ENCODE assay signal across 8 cellular contexts in genomic region chr2:112432735-112433479, GRCh38. TPM values are rescaled to one million over a fixed set of nuclear protein-coding genes. Genes with fewer than 3 reads are reported as not detected.
A peak's percentile ranks its signal among the peaks of the same experiment; 100 is the strongest.
DNase-seq lines count a peak whose midpoint lies in the region; ATAC-seq and TF ChIP-seq lines count a peak whose summit lies in the region.
"Not testable (repeated sequence)": the region's sequence is repeated elsewhere in the genome, so short reads cannot be mapped to it uniquely, and the experiment has no call there.

No MANE protein-coding gene starts in this region.

- H3K9me3 Mint-ChIP-seq in activated CD4-positive, alpha-beta T cell treated with anti-CD3 and anti-CD28 coated beads for 36 hours (ENCODE audit: low read depth), result not testable (repeated sequence)

- ATAC-seq in GM19455 (IDR thresholded peaks at IDR 0.05; ENCODE audit: unreplicated experiment), result peak; percentile 45
- ATAC-seq in HG03135 (IDR thresholded peaks at IDR 0.05; ENCODE audit: unreplicated experiment), result peak; percentile 41
- not testable (repeated sequence) for ATAC-seq in activated CD4-positive, alpha-beta T cell treated with anti-CD3 and anti-CD28 coated beads for 36 hours
- ATAC-seq in body of pancreas, result peak; percentile 56
- ATAC-seq in Right ventricle myocardium inferior, result peak; percentile 55

- peak overlapping the region; percentile 70 for H3K27ac Mint-ChIP-seq in activated CD4-positive, alpha-beta T cell treated with anti-CD3 and anti-CD28 coated beads for 36 hours

- not testable (repeated sequence) for H3K36me3 ChIP-seq in BJ (ENCODE audit: control insufficient read depth, insufficient read depth, low read length); body of pancreas (replicated peaks in 1 of 2; ENCODE audit: insufficient read depth in 1 of 2, low read depth in 2 of 2); mucosa of rectum (ENCODE audit: control insufficient read depth in 2 of 2, insufficient read depth in 2 of 2, low read length in 2 of 2)

- not testable (repeated sequence) for H3K27me3 ChIP-seq in BJ (ENCODE audit: control insufficient read depth, insufficient read depth, low read length); body of pancreas; mucosa of rectum (ENCODE audit: control insufficient read depth in 2 of 2, insufficient read depth in 2 of 2, low read length in 2 of 2)

- peaks cover 11% of the 10 kb centered on the region for H3K4me1 ChIP-seq in body of pancreas
- not testable (repeated sequence) for H3K4me1 ChIP-seq in mucosa of rectum (ENCODE audit: control insufficient read depth in 2 of 2, insufficient read depth in 2 of 2, low read length in 2 of 2)

- peak overlapping the region; percentile 30 for H3K4me3 ChIP-seq in BJ (ENCODE audit: low read depth, low read length)
- H3K4me3 ChIP-seq in body of pancreas, result peak overlapping the region; percentile 2 to 20
- peak overlapping the region; percentile 16 to 63 for H3K4me3 ChIP-seq in mucosa of rectum (ENCODE audit: low read length in 2 of 2)

- not testable (repeated sequence) for H3K27me3 Mint-ChIP-seq in activated CD4-positive, alpha-beta T cell treated with anti-CD3 and anti-CD28 coated beads for 36 hours

- H3K4me3 Mint-ChIP-seq in activated CD4-positive, alpha-beta T cell treated with anti-CD3 and anti-CD28 coated beads for 36 hours, result peak overlapping the region; percentile 76

- POLR2A ChIA-PET in BJ (lab: Charles Lee), result interaction anchor here (0.7 kb wide), 1 partner anchor 310 kb away, joined by 5 read pairs; no protein-coding TSS in a partner anchor
- POLR2A ChIA-PET in activated CD4-positive, alpha-beta T cell treated with anti-CD3 and anti-CD28 coated beads for 36 hours (lab: Charles Lee), result not testable (repeated sequence)

- not testable (repeated sequence) for TF ChIP-seq CTCF in BJ (IDR thresholded peaks at IDR 0.05; ENCODE audit: insufficient read depth, low read depth, low read length); body of pancreas (IDR thresholded peaks at IDR 0.05)

- CTCF ChIA-PET in BJ (lab: Yijun Ruan, JAX); activated CD4-positive, alpha-beta T cell treated with anti-CD3 and anti-CD28 coated beads for 36 hours (lab: Charles Lee): not testable (repeated sequence)

- 3 to 6% methylated on average over 8 to 62 of the region's 98 CpGs for WGBS in body of pancreas, 2 donors

- H3K9ac ChIP-seq in mucosa of rectum (ENCODE audit: low read depth in 1 of 2, low read length in 2 of 2), result peak overlapping the region in 1 of 2 donors; percentile 32

- peak in 1 of 3 donors; percentile 35 for TF ChIP-seq POLR2A in body of pancreas (IDR thresholded peaks at IDR 0.05)

- not testable (repeated sequence) for H3K36me3 Mint-ChIP-seq in activated CD4-positive, alpha-beta T cell treated with anti-CD3 and anti-CD28 coated beads for 36 hours (ENCODE audit: low read depth)

- H3K27ac ChIP-seq in body of pancreas (peak overlapping the region; percentile 35 to 84 (median 63)), mucosa of rectum (ENCODE audit: low read depth in 2 of 2, low read length in 2 of 2) (peak overlapping the region in 1 of 2 donors; percentile 65)

- DNase-seq in BJ (ENCODE audit: low read depth), result not testable (repeated sequence)
- peak; percentile 44 for DNase-seq in activated CD4-positive, alpha-beta T cell treated with anti-CD3 and anti-CD28 coated beads for 36 hours
- DNase-seq in body of pancreas (peak; percentile 39 to 41 (median 40)), Right ventricle myocardium inferior (ENCODE audit: missing footprints) (peak; percentile 60)
- peak; percentile 21 to 29 for DNase-seq in stimulated activated CD4-positive, alpha-beta T cell treated with anti-CD3 and anti-CD28 coated beads, Interleukin-4, amount 100 ng/mL, for 4 hours

- not testable (repeated sequence) for H3K9me3 ChIP-seq in body of pancreas; mucosa of rectum (ENCODE audit: control insufficient read depth in 2 of 2, low read length in 2 of 2)

- intact Hi-C loops in activated CD4-positive, alpha-beta T cell treated with anti-CD3 and anti-CD28 coated beads for 36 hours (cut with DNase I, micrococcal nuclease), result loop anchor here (1.0 to 10.0 kb wide), 5 partner anchors 174 to 548 kb away; partner anchors contain the start of genes ANAPC1 (in 1 of the 2) and ZC3H8 (in 1 of the 2)
- intact Hi-C loops in body of pancreas (cut with DNase I), result not testable (repeated sequence)
- intact Hi-C loops in Right ventricle myocardium inferior (cut with DNase I), result loop anchor here (5.0 kb wide), 1 partner anchor 311 kb away; no protein-coding TSS in a partner anchor

- peaks cover 10% of the 10 kb centered on the region for H3K4me1 Mint-ChIP-seq in activated CD4-positive, alpha-beta T cell treated with anti-CD3 and anti-CD28 coated beads for 36 hours

RNA-seq across cellular contexts. Expression of gene RGPD8, which starts 0.5 kb away (rescaled TPM):
- 0.97 and 1.8 TPM in 2 replicates for polyA plus RNA-seq in BJ (2011; rRNA removed)
- polyA minus RNA-seq in BJ (2011; rRNA and poly(A)+ RNA removed), result 1.5 and 1.6 TPM in 2 replicates
- 1 to 10 TPM; 7.8 to 9.2 TPM for total RNA-seq in activated CD4-positive, alpha-beta T cell treated with anti-CD3 and anti-CD28 coated beads for 36 hours
- 10 to 100 TPM; 19.7 to 22.7 TPM for total RNA-seq in body of pancreas
- total RNA-seq in Right ventricle myocardium inferior, result 4.8 TPM

RNA-seq across cellular contexts. Expression of gene TTL, which starts 49.0 kb away (rescaled TPM):
- 11.1 and 19.0 TPM in 2 replicates for polyA plus RNA-seq in BJ (2011; rRNA removed)
- 27.1 and 27.4 TPM in 2 replicates for polyA minus RNA-seq in BJ (2011; rRNA and poly(A)+ RNA removed)
- 10 to 100 TPM; 28.7 to 30.2 TPM for total RNA-seq in activated CD4-positive, alpha-beta T cell treated with anti-CD3 and anti-CD28 coated beads for 36 hours
- total RNA-seq in body of pancreas (10 to 100 TPM in 1 of 2 donors, 1 to 10 TPM in 1; 7.8 to 18.1 TPM), Right ventricle myocardium inferior (52.0 TPM)
